Comparison of ENCODE assay signal across 38 cellular contexts in the genomic region with DNA sequence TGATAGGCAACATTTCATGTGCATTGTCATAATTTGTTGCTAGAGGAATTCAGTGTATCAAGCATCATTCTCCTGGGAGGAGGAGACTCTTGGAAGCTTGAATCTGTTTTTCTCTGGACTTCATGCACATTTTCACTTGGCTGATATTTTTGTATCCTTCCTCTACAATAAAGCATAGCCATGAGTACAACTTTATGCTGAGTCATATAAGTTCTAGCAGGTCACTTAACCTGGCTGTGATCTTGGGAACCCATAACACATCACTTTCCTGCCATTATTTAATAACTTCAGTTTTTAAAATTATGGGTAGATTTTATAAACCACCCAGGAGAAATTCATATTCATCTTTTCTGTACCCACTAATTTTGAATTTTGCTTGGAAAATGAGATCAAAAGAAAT.
"Had no signal": no experiment of that assay in that cellular context is flagged by ENCODE, and none has a peak within 500 bp of the region (broad histone marks: within the 10 kb centered on the region; RNA-seq: fewer than 3 reads in every experiment).

No MANE protein-coding gene starts in this region.

- H3K27me3 Mint-ChIP-seq: activated B cell treated with CpG ODN at 0.5 μM for 24 hours; activated CD4-positive, alpha-beta memory T cell treated with anti-CD3 and anti-CD28 coated beads for 36 hours; activated CD8-positive, alpha-beta T cell treated with anti-CD3 and anti-CD28 coated beads for 36 hours; activated naive CD8-positive, alpha-beta T cell treated with anti-CD3 and anti-CD28 coated beads for 36 hours; activated T-helper 17 cell treated with anti-CD3 and anti-CD28 coated beads, Interleukin-2, amount 50 U/mL, for 72 hours; central memory CD8-positive, alpha-beta T cell had no signal

- H3K4me3 Mint-ChIP-seq: activated B cell treated with CpG ODN at 0.5 μM for 24 hours; activated CD4-positive, alpha-beta memory T cell treated with anti-CD3 and anti-CD28 coated beads for 36 hours; activated CD4-positive, alpha-beta T cell treated with anti-CD3 and anti-CD28 coated beads, Interleukin-2, amount 10 ng/mL, durations not matched to agents 24 days and 14 days; activated CD8-positive, alpha-beta T cell treated with anti-CD3 and anti-CD28 coated beads for 36 hours; activated naive CD4-positive, alpha-beta T cell treated with anti-CD3 and anti-CD28 coated beads for 36 hours; activated naive CD8-positive, alpha-beta T cell treated with anti-CD3 and anti-CD28 coated beads for 36 hours; activated T-cell treated with anti-CD3 and anti-CD28 coated beads, Interleukin-2, amount 50 U/mL, for 4 hours; activated T-cell treated with anti-CD3 and anti-CD28 coated beads, Interleukin-2, amount 50 U/mL, for 72 hours; activated T-helper 1 cell treated with anti-CD3 and anti-CD28 coated beads, Interleukin-12 subunit alpha, Interleukin-12 subunit beta, Interleukin-2, Interleukin-4 antibody, amounts not matched to agents 30 ng/mL and 10 ng/mL and 1 ng/mL, durations not matched to agents 14 hours and 24 hours and 36 hours; activated T-helper 17 cell treated with anti-CD3 and anti-CD28 coated beads, Interleukin-2, amount 50 U/mL, for 72 hours; brain; central memory CD8-positive, alpha-beta T cell; T-helper 1 cell treated with Interleukin-12 subunit alpha and Interleukin-12 subunit beta and Interleukin-4 antibody, amounts not matched to agents 30 μg/mL and 1 μg/mL, for 36 hours; T-helper 2 cell treated with Interferon-gamma antibody and Interleukin-4, amounts not matched to agents 5 μg/mL and 100 μg/mL, for 36 hours had no signal

- DNase-seq: activated B cell treated with CpG ODN at 0.5 μM for 24 hours; activated CD4-positive, alpha-beta memory T cell treated with anti-CD3 and anti-CD28 coated beads for 36 hours; activated CD4-positive, alpha-beta T cell treated with anti-CD3 and anti-CD28 coated beads for 4 hours; activated CD4-positive, alpha-beta T cell treated with anti-CD3 and anti-CD28 coated beads, Interleukin-2, amount 10 ng/mL, durations not matched to agents 24 days and 14 days; activated CD4-positive, alpha-beta T cell treated with anti-CD3 and anti-CD28 coated beads, Interleukin-2, amount 50 U/mL, for 1 hour; activated CD4-positive, alpha-beta T cell treated with anti-CD3 and anti-CD28 coated beads, Interleukin-2, amount 50 U/mL, for 4 hours; activated CD4-positive, CD25-positive, alpha-beta regulatory T cell treated with anti-CD3 and anti-CD28 coated beads, Interleukin-2, amount 50 U/mL, for 72 hours; activated CD8-positive, alpha-beta memory T cell treated with anti-CD3 and anti-CD28 coated beads, Interleukin-2, amount 50 U/mL, for 4 hours; activated CD8-positive, alpha-beta T cell treated with anti-CD3 and anti-CD28 coated beads for 36 hours; activated effector memory CD4-positive, alpha-beta T cell treated with anti-CD3 and anti-CD28 coated beads, Interleukin-2, amount 50 U/mL, for 16 hours; activated gamma-delta T cell treated with Interleukin-2 at 50 U/mL for 16 hours; activated naive CD4-positive, alpha-beta T cell; activated naive CD4-positive, alpha-beta T cell treated with anti-CD3 and anti-CD28 coated beads for 36 hours; activated naive CD4-positive, alpha-beta T cell treated with anti-CD3 and anti-CD28 coated beads, Interleukin-2, amount 50 U/mL, for 16 hours; activated naive CD8-positive, alpha-beta T cell treated with anti-CD3 and anti-CD28 coated beads for 36 hours; activated T-cell treated with anti-CD3 and anti-CD28 coated beads for 4 hours; activated T-cell treated with anti-CD3 and anti-CD28 coated beads, Interleukin-2, amount 50 U/mL, for 1 hour; activated T-cell treated with anti-CD3 and anti-CD28 coated beads, Interleukin-2, amount 50 U/mL, for 4 hours; activated T-cell treated with anti-CD3 and anti-CD28 coated beads, Interleukin-2, amount 50 U/mL, for 72 hours; adrenal gland; amniotic stem cell; aorta; caudate nucleus; cerebellar nuclear complex; T-helper 1 cell; T-helper 2 cell; T-helper 9 cell had no signal

- H3K4me1 Mint-ChIP-seq: activated B cell treated with CpG ODN at 0.5 μM for 24 hours had no signal

- H3K9me3 ChIP-seq: adrenal gland had no signal

- H3K27ac ChIP-seq: adrenal gland, cardiac muscle cell, VCaP had no signal

- H3K27me3 ChIP-seq: adrenal gland, cardiac muscle cell had no signal

- H3K36me3 ChIP-seq: adrenal gland, cardiac muscle cell had no signal

- ATAC-seq: activated CD8-positive, alpha-beta T cell treated with anti-CD3 and anti-CD28 coated beads for 36 hours; activated naive CD4-positive, alpha-beta T cell treated with anti-CD3 and anti-CD28 coated beads, Interleukin-2, amount 50 U/mL, for 72 hours; activated T-cell treated with anti-CD3 and anti-CD28 coated beads, Interleukin-2, amount 50 U/mL, for 4 hours; activated T-cell treated with anti-CD3 and anti-CD28 coated beads, Interleukin-2, amount 50 U/mL, for 72 hours; activated T-helper 17 cell treated with anti-CD3 and anti-CD28 coated beads, Interleukin-2, amount 50 U/mL, for 72 hours had no signal

- H3K4me1 ChIP-seq: adrenal gland had no signal

- H3K36me3 Mint-ChIP-seq: brain had no signal

- H3K27ac Mint-ChIP-seq: activated B cell treated with CpG ODN at 0.5 μM for 24 hours; activated CD4-positive, alpha-beta memory T cell treated with anti-CD3 and anti-CD28 coated beads for 36 hours; activated CD4-positive, alpha-beta T cell treated with anti-CD3 and anti-CD28 coated beads, Interleukin-2, amount 10 ng/mL, durations not matched to agents 24 days and 14 days; activated CD8-positive, alpha-beta T cell treated with anti-CD3 and anti-CD28 coated beads for 36 hours; activated naive CD4-positive, alpha-beta T cell treated with anti-CD3 and anti-CD28 coated beads for 36 hours; activated naive CD4-positive, alpha-beta T cell treated with anti-CD3 and anti-CD28 coated beads, Interleukin-2, amount 50 U/mL, for 72 hours; activated naive CD8-positive, alpha-beta T cell treated with anti-CD3 and anti-CD28 coated beads for 36 hours; activated T-cell treated with anti-CD3 and anti-CD28 coated beads, Interleukin-2, amount 50 U/mL, for 72 hours; activated T-helper 1 cell treated with anti-CD3 and anti-CD28 coated beads, Interleukin-12 subunit alpha, Interleukin-12 subunit beta, Interleukin-2, Interleukin-4 antibody, amounts not matched to agents 30 ng/mL and 10 ng/mL and 1 ng/mL, durations not matched to agents 14 hours and 24 hours and 36 hours; activated T-helper 17 cell treated with anti-CD3 and anti-CD28 coated beads, Interleukin-2, amount 50 U/mL, for 72 hours; T-helper 1 cell treated with Interleukin-12 subunit alpha and Interleukin-12 subunit beta and Interleukin-4 antibody, amounts not matched to agents 30 μg/mL and 1 μg/mL, for 36 hours; T-helper 2 cell treated with Interferon-gamma antibody and Interleukin-4, amounts not matched to agents 5 μg/mL and 100 μg/mL, for 36 hours had no signal

- H3K4me3 ChIP-seq: adrenal gland, cardiac muscle cell had no signal

- FAIRE-seq: bronchial epithelial cell, TTC549 had no signal

- H3K9me3 Mint-ChIP-seq: activated T-helper 17 cell treated with anti-CD3 and anti-CD28 coated beads, Interleukin-2, amount 50 U/mL, for 72 hours had no signal
